Comparison of ENCODE assay signal across 7 cellular contexts in genomic region chr5:62248192-62248591, GRCh38. TPM values are rescaled to one million over a fixed set of nuclear protein-coding genes. Genes with fewer than 3 reads are reported as not detected.
DNase-seq lines count a peak whose midpoint lies in the region; ATAC-seq, FAIRE-seq and TF ChIP-seq lines count a peak whose summit lies in the region.
"Not testable (repeated sequence)": the region's sequence is repeated elsewhere in the genome, so short reads cannot be mapped to it uniquely, and the experiment has no call there.

No MANE protein-coding gene starts in this region.

- H3K27me3 Mint-ChIP-seq in activated CD8-positive, alpha-beta T cell treated with anti-CD3 and anti-CD28 coated beads for 36 hours; activated naive CD4-positive, alpha-beta T cell treated with anti-CD3 and anti-CD28 coated beads, Interleukin-2, amount 50 U/mL, for 24 hours: not testable (repeated sequence)

- POLR2A ChIA-PET in activated CD8-positive, alpha-beta T cell treated with anti-CD3 and anti-CD28 coated beads for 36 hours (lab: Charles Lee) = not testable (repeated sequence)

- CTCF ChIA-PET in activated CD8-positive, alpha-beta T cell treated with anti-CD3 and anti-CD28 coated beads for 36 hours (lab: Charles Lee) = interaction anchor here (1.3 kb wide), 1 partner anchor 9 kb away, joined by 3 read pairs; no protein-coding TSS in a partner anchor

- H3K27ac Mint-ChIP-seq in activated CD8-positive, alpha-beta T cell treated with anti-CD3 and anti-CD28 coated beads for 36 hours = peak overlapping the region; percentile 39
- peak overlapping the region; percentile 30 for H3K27ac Mint-ChIP-seq in activated naive CD4-positive, alpha-beta T cell treated with anti-CD3 and anti-CD28 coated beads, Interleukin-2, amount 50 U/mL, for 24 hours

- H3K9me3 Mint-ChIP-seq in activated CD8-positive, alpha-beta T cell treated with anti-CD3 and anti-CD28 coated beads for 36 hours; activated naive CD4-positive, alpha-beta T cell treated with anti-CD3 and anti-CD28 coated beads, Interleukin-2, amount 50 U/mL, for 24 hours: not testable (repeated sequence)

- peak; percentile 22 for DNase-seq in M059J (ENCODE audit: low read depth)
- DNase-seq in RWPE2 (ENCODE audit: low spot score) = peak; percentile 73
- peak; percentile 53 for DNase-seq in activated CD8-positive, alpha-beta T cell treated with anti-CD3 and anti-CD28 coated beads for 36 hours
- peak; percentile 84 for DNase-seq in bronchial epithelial cell (ENCODE audit: low read depth)
- DNase-seq in kidney tubule cell (ENCODE audit: low spot score) = peak; percentile 64
- peak; percentile 25 to 57 for DNase-seq in stimulated activated CD8-positive, alpha-beta memory T cell treated with anti-CD3 and anti-CD28 coated beads, Interleukin-7, amount 100 ng/mL, for 48 hours (ENCODE audit: extremely low read depth in 1 of 2, low read depth in 1 of 2)

- not testable (repeated sequence) for H3K9me3 ChIP-seq in RWPE2 (ENCODE audit: severe bottlenecking)

- intact Hi-C loops in activated CD8-positive, alpha-beta T cell treated with anti-CD3 and anti-CD28 coated beads for 36 hours (cut with micrococcal nuclease) = not testable (repeated sequence)

- H3K4me3 ChIP-seq in RWPE2 (ENCODE audit: severe bottlenecking); bronchial epithelial cell (ENCODE audit: low read depth, low read length): not testable (repeated sequence)

- not testable (repeated sequence) for H3K27ac ChIP-seq in RWPE2 (ENCODE audit: poor library complexity, severe bottlenecking)

- H3K36me3 Mint-ChIP-seq in activated CD8-positive, alpha-beta T cell treated with anti-CD3 and anti-CD28 coated beads for 36 hours (ENCODE audit: low read depth) = peaks cover 10% of the 10 kb centered on the region
- H3K36me3 Mint-ChIP-seq in activated naive CD4-positive, alpha-beta T cell treated with anti-CD3 and anti-CD28 coated beads, Interleukin-2, amount 50 U/mL, for 24 hours = not testable (repeated sequence)

- FAIRE-seq in bronchial epithelial cell (lab: Jason Lieb, UNC) = not testable (repeated sequence)

- not testable (repeated sequence) for H3K4me1 ChIP-seq in RWPE2 (ENCODE audit: insufficient read depth, poor library complexity, severe bottlenecking)

- peaks cover 35% of the 10 kb centered on the region for H3K4me1 Mint-ChIP-seq in activated CD8-positive, alpha-beta T cell treated with anti-CD3 and anti-CD28 coated beads for 36 hours (ENCODE audit: low read depth)
- H3K4me1 Mint-ChIP-seq in activated naive CD4-positive, alpha-beta T cell treated with anti-CD3 and anti-CD28 coated beads, Interleukin-2, amount 50 U/mL, for 24 hours = not testable (repeated sequence)

- not testable (repeated sequence) for H3K27me3 ChIP-seq in RWPE2 (ENCODE audit: insufficient read depth, poor library complexity, severe bottlenecking); bronchial epithelial cell (ENCODE audit: control insufficient read depth, insufficient read depth, low read length)

- TF ChIP-seq CTCF in RWPE2 (IDR thresholded peaks at IDR 0.05; ENCODE audit: poor library complexity, severe bottlenecking); activated CD8-positive, alpha-beta T cell treated with anti-CD3 and anti-CD28 coated beads for 36 hours (IDR thresholded peaks at IDR 0.05); bronchial epithelial cell (IDR thresholded peaks at IDR 0.05; ENCODE audit: insufficient read depth, low read length, severe bottlenecking): not testable (repeated sequence)

- not testable (repeated sequence) for H3K4me3 Mint-ChIP-seq in activated CD8-positive, alpha-beta T cell treated with anti-CD3 and anti-CD28 coated beads for 36 hours; activated naive CD4-positive, alpha-beta T cell treated with anti-CD3 and anti-CD28 coated beads, Interleukin-2, amount 50 U/mL, for 24 hours

- ATAC-seq in RWPE2 (ENCODE audit: low read depth) = peak; percentile 96
- peak; percentile 60 for ATAC-seq in activated CD8-positive, alpha-beta T cell treated with anti-CD3 and anti-CD28 coated beads for 36 hours

- not testable (repeated sequence) for H3K36me3 ChIP-seq in RWPE2 (ENCODE audit: low read depth); bronchial epithelial cell (ENCODE audit: control insufficient read depth, insufficient read depth, low read length)

RNA-seq across cellular contexts. Expression of gene KIF2A, which starts 57.8 kb away (rescaled TPM):
- 52.4 and 59.7 TPM in 2 replicates for total RNA-seq in M059J (2014; rRNA removed; shearing (Covaris generic))
- 100 to 1,000 TPM; 251 to 257 TPM for total RNA-seq in activated CD8-positive, alpha-beta T cell treated with anti-CD3 and anti-CD28 coated beads for 36 hours
- 34.2 and 39.7 TPM in 2 replicates for total RNA-seq in bronchial epithelial cell

Comparison
In these comparisons a context has a peak if more than half of its experiments do, and no peak if none do; other contexts are left out.
1. DNase-seq: peak in every context shown above with its lines; median percentile 84 in bronchial epithelial cell; 73 in RWPE2; 64 in kidney tubule cell; 53 in activated CD8-positive, alpha-beta T cell treated with anti-CD3 and anti-CD28 coated beads for 36 hours; 41 in stimulated activated CD8-positive, alpha-beta memory T cell treated with anti-CD3 and anti-CD28 coated beads, Interleukin-7, amount 100 ng/mL, for 48 hours; 22 in M059J.